Comparison of ENCODE assay signal across 8 cellular contexts in genomic region chr4:123390846-123391456, GRCh38. TPM values are rescaled to one million over a fixed set of nuclear protein-coding genes. Genes with fewer than 3 reads are reported as not detected.
DNase-seq lines count a peak whose midpoint lies in the region; ATAC-seq and TF ChIP-seq lines count a peak whose summit lies in the region.

No MANE protein-coding gene starts in this region.

- H3K36me3 ChIP-seq in testis (ENCODE audit: low read depth, missing control alignments) (no peaks in the 10 kb centered on the region), ovary (no peaks in the 10 kb centered on the region)

- no peak overlapping the region for H3K4me3 Mint-ChIP-seq in stimulated activated naive B cell treated with anti-CD40 and anti-IgM and Interleukin-4, amounts not matched to agents 10 μg/mL and 1 μg/mL and 100 μg/mL, for 72 hours

- intact Hi-C loops in testis (cut with DNase I; ENCODE audit: low total_unique reads) (no loop called here), posterior cingulate gyrus (cut with DNase I) (loop anchor here (10.0 kb wide), 1 partner anchor 724 kb away; no protein-coding TSS in a partner anchor), ovary (cut with DNase I) (no loop called here)

- H3K27ac ChIP-seq in testis (no peak overlapping the region), ovary (no peak overlapping the region)

- no peak for ATAC-seq in stimulated activated naive B cell treated with anti-CD40 and anti-IgM and Interleukin-4, amounts not matched to agents 10 μg/mL and 1 μg/mL and 100 μg/mL, for 72 hours (replicated peaks)

- peak; percentile 39 for TF ChIP-seq CTCF in epithelial cell of esophagus (IDR thresholded peaks at IDR 0.05; ENCODE audit: insufficient read depth, low read depth, low read length, missing control alignments)
- peak in 2 of 3 experiments; percentile 9 to 33 for TF ChIP-seq CTCF in testis (IDR thresholded peaks at IDR 0.05)
- TF ChIP-seq CTCF in ovary (IDR thresholded peaks at IDR 0.05): peak in 1 of 3 donors; percentile 33

- no peak overlapping the region for H3K4me3 ChIP-seq in epithelial cell of esophagus (ENCODE audit: low read length)
- no peak overlapping the region for H3K4me3 ChIP-seq in testis
- no peak overlapping the region for H3K4me3 ChIP-seq in ovary

- H3K4me1 ChIP-seq in testis (no peaks in the 10 kb centered on the region), ovary (ENCODE audit: insufficient read depth) (no peaks in the 10 kb centered on the region)

- peaks cover 3 to 16% of the 10 kb centered on the region in 2 donors for H3K4me1 Mint-ChIP-seq in stimulated activated naive B cell treated with anti-CD40 and anti-IgM and Interleukin-4, amounts not matched to agents 10 μg/mL and 1 μg/mL and 100 μg/mL, for 72 hours

- H3K9me3 ChIP-seq in testis (no peaks in the 10 kb centered on the region), ovary (no peaks in the 10 kb centered on the region)

- TF ChIP-seq POLR2A in testis (IDR thresholded peaks at IDR 0.05): no peak
- TF ChIP-seq POLR2A in ovary (IDR thresholded peaks at IDR 0.05): no peak

- no peaks in the 10 kb centered on the region for H3K36me3 Mint-ChIP-seq in stimulated activated naive B cell treated with anti-CD40 and anti-IgM and Interleukin-4, amounts not matched to agents 10 μg/mL and 1 μg/mL and 100 μg/mL, for 72 hours

- no peak overlapping the region for H3K27ac Mint-ChIP-seq in stimulated activated naive B cell treated with anti-CD40 and anti-IgM and Interleukin-4, amounts not matched to agents 10 μg/mL and 1 μg/mL and 100 μg/mL, for 72 hours

- no peak for TF ChIP-seq EP300 in ovary (IDR thresholded peaks at IDR 0.05)

- peak; percentile 41 for DNase-seq in SIG-M5 treated with dmso at 0.1 percent for 504 hours (lab: John Stamatoyannopoulos, UW; ENCODE audit: unreplicated experiment)
- no peak for DNase-seq in SIG-M5 (lab: John Stamatoyannopoulos, UW)
- DNase-seq in NCI-H69 (lab: John Stamatoyannopoulos, UW): peak; percentile 37
- peak; percentile 41 for DNase-seq in epithelial cell of esophagus (ENCODE audit: low read depth)
- no peak for DNase-seq in testis
- no peak for DNase-seq in posterior cingulate gyrus
- no peak for DNase-seq in ovary
- DNase-seq in stimulated activated naive B cell treated with anti-CD40 and anti-IgM and Interleukin-4, amounts not matched to agents 10 μg/mL and 1 μg/mL and 100 μg/mL, for 72 hours: no peak

- no peaks in the 10 kb centered on the region for H3K9me3 Mint-ChIP-seq in stimulated activated naive B cell treated with anti-CD40 and anti-IgM and Interleukin-4, amounts not matched to agents 10 μg/mL and 1 μg/mL and 100 μg/mL, for 72 hours

- WGBS in testis, 2 donors: 78 to 80% methylated on average over 3 of the region's 3 CpGs
- 52 to 58% (median 54%) methylated on average over 3 of the region's 3 CpGs for WGBS in ovary, 3 donors

- H3K27me3 Mint-ChIP-seq in stimulated activated naive B cell treated with anti-CD40 and anti-IgM and Interleukin-4, amounts not matched to agents 10 μg/mL and 1 μg/mL and 100 μg/mL, for 72 hours: no peaks in the 10 kb centered on the region

- H3K27me3 ChIP-seq in testis (no peaks in the 10 kb centered on the region), ovary (no peaks in the 10 kb centered on the region)

RNA-seq across cellular contexts. Expression of gene SPRY1, which starts 5.6 kb away (rescaled TPM):
- total RNA-seq in testis (10 to 100 TPM; 36.0 to 52.0 TPM), ovary (100 to 1,000 TPM in 2 of 7 donors, 10 to 100 TPM in 5; 22.5 to 124 (median 43.5) TPM)
- polyA plus RNA-seq in testis (ENCODE audit: insufficient read depth, low read depth, low replicate concordance) (30.2 TPM), ovary (10 to 100 TPM; 31.4 to 45.8 TPM)

Comparison
In these comparisons a context has a peak if more than half of its experiments do, and no peak if none do; other contexts are left out.
1. DNase-seq: peak in SIG-M5 treated with dmso at 0.1 percent for 504 hours (single experiment), NCI-H69 (single experiment) and epithelial cell of esophagus (single experiment); none in SIG-M5 (single experiment), testis (single experiment), posterior cingulate gyrus (0 of 10), ovary (0 of 5) and stimulated activated naive B cell treated with anti-CD40 and anti-IgM and Interleukin-4, amounts not matched to agents 10 μg/mL and 1 μg/mL and 100 μg/mL, for 72 hours (single experiment).